Comparison of ENCODE assay signal across 1 cellular context in genomic region chr17:41710472-41711090, GRCh38.
TF ChIP-seq lines count a peak whose summit lies in the region.

No MANE protein-coding gene starts in this region.

TF ChIP-seq in K562, 482 proteins besides CTCF, POLR2A, EP300 and RAD21 (continued from another document):
- TF ChIP-seq MYC (IDR thresholded peaks at IDR 0.05; ENCODE audit: low read depth, low read length) (no peak), MYC (CRISPR knock-in tag; IDR thresholded peaks at IDR 0.05; ENCODE audit: borderline replicate concordance, low read depth) (no peak), NFE2L1 (tag; IDR thresholded peaks at IDR 0.05; ENCODE audit: borderline replicate concordance, low read depth) (peak; percentile 56), RCOR1 (IDR thresholded peaks at IDR 0.05; ENCODE audit: borderline replicate concordance in 1 of 2, low read depth in 2 of 2, low read length in 2 of 2) (peak in 1 of 2 experiments; percentile 25; a peak in 1 of 4 replicates), MED1 (CRISPR knock-in tag; IDR thresholded peaks at IDR 0.05; ENCODE audit: borderline replicate concordance) (no peak), ZNF740 (CRISPR knock-in tag; IDR thresholded peaks at IDR 0.05) (no peak), ZNF740 (tag; IDR thresholded peaks at IDR 0.05) (no peak), ZNF282 (CRISPR knock-in tag; IDR thresholded peaks at IDR 0.05) (no peak), ZBED1 (IDR thresholded peaks at IDR 0.05) (no peak), CTBP1 (IDR thresholded peaks at IDR 0.05; ENCODE audit: borderline replicate concordance) (peak; percentile 61; the same call in 1 of the 2 replicates), MAFK (IDR thresholded peaks at IDR 0.05; ENCODE audit: low read length) (peak; percentile 51), NFE2 (IDR thresholded peaks at IDR 0.05; ENCODE audit: low read depth) (peak; percentile 86), MAFF (IDR thresholded peaks at IDR 0.05; ENCODE audit: low read length) (peak; percentile 58), E2F6 (IDR thresholded peaks at IDR 0.05; ENCODE audit: borderline replicate concordance in 1 of 2, extremely low read depth in 1 of 2, insufficient read depth in 1 of 2, insufficient read length in 1 of 2, low read depth in 1 of 2, low read length in 1 of 2, poor library complexity in 1 of 2, severe bottlenecking in 1 of 2) (no peak), CSDE1 (IDR thresholded peaks at IDR 0.05) (peak in 1 of 2 experiments; percentile 39; a peak in 1 of 4 replicates), KDM1A (IDR thresholded peaks at IDR 0.05) (peak; percentile 48), MAFG (tag; conservative IDR thresholded peaks at IDR 0.05) (peak; percentile 87), RFX1 (IDR thresholded peaks at IDR 0.05) (peak; percentile 92), ZNF316 (IDR thresholded peaks at IDR 0.05) (peak; percentile 77), BACH1 (tag; IDR thresholded peaks at IDR 0.05) (0 out of 2 replicates have a peak, but pooled peaks have one; percentile 20), BRF1 (IDR thresholded peaks at IDR 0.05; ENCODE audit: borderline replicate concordance, extremely low read depth, insufficient read length) (no peak), HCFC1 (IDR thresholded peaks at IDR 0.05; ENCODE audit: low read depth, low read length) (no peak)
- TF ChIP-seq, protein P1, sequence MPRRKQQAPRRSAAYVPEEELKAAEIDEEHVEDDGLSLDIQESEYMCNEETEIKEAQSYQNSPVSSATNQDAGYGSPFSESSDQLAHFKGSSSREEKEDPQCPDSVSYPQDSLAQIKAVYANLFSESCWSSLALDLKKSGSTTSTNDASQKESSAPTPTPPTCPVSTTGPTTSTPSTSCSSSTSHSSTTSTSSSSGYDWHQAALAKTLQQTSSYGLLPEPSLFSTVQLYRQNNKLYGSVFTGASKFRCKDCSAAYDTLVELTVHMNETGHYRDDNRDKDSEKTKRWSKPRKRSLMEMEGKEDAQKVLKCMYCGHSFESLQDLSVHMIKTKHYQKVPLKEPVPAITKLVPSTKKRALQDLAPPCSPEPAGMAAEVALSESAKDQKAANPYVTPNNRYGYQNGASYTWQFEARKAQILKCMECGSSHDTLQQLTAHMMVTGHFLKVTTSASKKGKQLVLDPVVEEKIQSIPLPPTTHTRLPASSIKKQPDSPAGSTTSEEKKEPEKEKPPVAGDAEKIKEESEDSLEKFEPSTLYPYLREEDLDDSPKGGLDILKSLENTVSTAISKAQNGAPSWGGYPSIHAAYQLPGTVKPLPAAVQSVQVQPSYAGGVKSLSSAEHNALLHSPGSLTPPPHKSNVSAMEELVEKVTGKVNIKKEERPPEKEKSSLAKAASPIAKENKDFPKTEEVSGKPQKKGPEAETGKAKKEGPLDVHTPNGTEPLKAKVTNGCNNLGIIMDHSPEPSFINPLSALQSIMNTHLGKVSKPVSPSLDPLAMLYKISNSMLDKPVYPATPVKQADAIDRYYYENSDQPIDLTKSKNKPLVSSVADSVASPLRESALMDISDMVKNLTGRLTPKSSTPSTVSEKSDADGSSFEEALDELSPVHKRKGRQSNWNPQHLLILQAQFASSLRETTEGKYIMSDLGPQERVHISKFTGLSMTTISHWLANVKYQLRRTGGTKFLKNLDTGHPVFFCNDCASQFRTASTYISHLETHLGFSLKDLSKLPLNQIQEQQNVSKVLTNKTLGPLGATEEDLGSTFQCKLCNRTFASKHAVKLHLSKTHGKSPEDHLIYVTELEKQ (CRISPR knock-in tag; IDR thresholded peaks at IDR 0.05): no peak
